ENCODE assay signal across 3 cellular contexts in the genomic region with DNA sequence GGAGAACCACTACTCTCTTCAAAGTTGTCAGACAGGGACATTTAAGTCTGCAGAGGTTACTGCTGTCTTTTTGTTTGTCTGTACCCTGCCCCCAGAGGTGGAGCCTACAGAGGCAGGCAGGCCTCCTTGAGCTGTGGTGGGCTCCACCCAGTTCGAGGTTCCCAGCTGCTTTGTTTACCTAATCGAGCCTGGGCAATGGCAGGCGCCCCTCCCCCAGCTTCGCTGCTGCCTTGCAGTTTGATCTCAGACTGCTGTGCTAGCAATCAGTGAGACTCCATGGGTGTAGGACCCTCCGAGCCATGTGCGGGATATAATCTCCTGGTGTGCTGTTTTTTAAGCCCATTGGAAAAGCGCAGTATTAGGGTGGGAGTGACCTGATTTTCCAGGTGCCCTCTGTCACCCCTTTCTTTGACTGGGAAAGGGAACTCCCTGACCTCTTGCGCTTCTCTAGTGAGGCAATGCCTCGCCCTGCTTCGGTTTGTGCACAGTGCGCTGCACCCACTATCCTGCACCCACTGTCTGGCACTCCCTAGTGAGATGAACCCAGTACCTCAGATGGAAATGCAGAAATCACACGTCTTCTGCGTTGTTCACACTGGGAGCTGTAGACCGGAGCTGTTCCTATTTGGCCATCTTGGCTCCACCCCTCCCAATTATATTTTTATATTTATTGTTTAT. TPM values are rescaled to one million over a fixed set of nuclear protein-coding genes. Genes with fewer than 3 reads are reported as not detected.
"Had no signal": no experiment of that assay in that cellular context is flagged by ENCODE, and none has a peak within 500 bp of the region (broad histone marks: within the 10 kb centered on the region; RNA-seq: fewer than 3 reads in every experiment).

No MANE protein-coding gene starts in this region.

RNA-seq across cellular contexts. Expression of a gene that starts 6.4 kb away (rescaled TPM):
- total RNA-seq: GM23338, H1, HT-29 had no signal
- polyA plus RNA-seq: GM23338 had no signal
